14 cellular contexts compared by ENCODE assay signal in genomic region chr17:4942760-4943508, GRCh38. TPM values are rescaled to one million over a fixed set of nuclear protein-coding genes. Genes with fewer than 3 reads are reported as not detected.
DNase-seq lines count a peak whose midpoint lies in the region; ATAC-seq and TF ChIP-seq lines count a peak whose summit lies in the region.
"Had no signal": no experiment of that assay in that cellular context is flagged by ENCODE, and none has a peak within 500 bp of the region (broad histone marks: within the 10 kb centered on the region; RNA-seq: fewer than 3 reads in every experiment).

No MANE protein-coding gene starts in this region.

- no peak overlapping the region for H2AFZ ChIP-seq in SU-DHL-6 (ENCODE audit: low read depth, low read length, severe bottlenecking)

- peak overlapping the region; percentile 67 for H3K27ac Mint-ChIP-seq in activated CD4-positive, alpha-beta T cell treated with anti-CD3 and anti-CD28 coated beads, Interleukin-2, amount 10 ng/mL, durations not matched to agents 7 days and 5 days
- H3K27ac Mint-ChIP-seq in stimulated activated effector memory CD8-positive, alpha-beta T cell treated with anti-CD3 and anti-CD28 coated beads, Interleukin-12 subunit alpha, Interleukin-12 subunit beta, amount 100 ng/mL, for 72 hours, result peak overlapping the region; percentile 99

- no peaks in the 10 kb centered on the region for H3K9me2 ChIP-seq in SU-DHL-6 (replicated peaks; ENCODE audit: insufficient read depth, low read length)

- no peak for DNase-seq in activated CD4-positive, alpha-beta T cell treated with anti-CD3 and anti-CD28 coated beads, Interleukin-2, amount 10 ng/mL, durations not matched to agents 7 days and 5 days
- DNase-seq in activated CD4-positive, alpha-beta T cell treated with anti-CD3 and anti-CD28 coated beads, Interleukin-2, amount 50 U/mL, for 4 hours, result no peak
- DNase-seq in epithelial cell of prostate (ENCODE audit: low read depth, low spot score) (no peak), SHP77 (lab: John Stamatoyannopoulos, UW) (no peak), left lobe of liver (ENCODE audit: low spot score) (no peak), SKM-1 treated with dmso at 0.1 percent for 144 hours (lab: John Stamatoyannopoulos, UW; ENCODE audit: unreplicated experiment) (no peak)
- no peak for DNase-seq in stimulated activated effector memory CD8-positive, alpha-beta T cell treated with anti-CD3 and anti-CD28 coated beads, Interleukin-12 subunit alpha, Interleukin-12 subunit beta, amount 100 ng/mL, for 72 hours (ENCODE audit: low spot score in 2 of 2)
- DNase-seq: NCI-H187 treated with DMSO at 0.1 percent for 48 hours, Peyer's patch had no signal

- peak overlapping the region; percentile 97 for H3K4me2 ChIP-seq in SU-DHL-6 (ENCODE audit: low read depth, low read length, poor library complexity, severe bottlenecking)

- H3K79me2 ChIP-seq in SU-DHL-6 (ENCODE audit: insufficient read depth, low read length), result peaks cover 75% of the 10 kb centered on the region

- no peaks in the 10 kb centered on the region for H3K27me3 Mint-ChIP-seq in activated CD4-positive, alpha-beta T cell treated with anti-CD3 and anti-CD28 coated beads, Interleukin-2, amount 10 ng/mL, durations not matched to agents 7 days and 5 days

- H3K4me3 Mint-ChIP-seq in activated CD4-positive, alpha-beta T cell treated with anti-CD3 and anti-CD28 coated beads, Interleukin-2, amount 10 ng/mL, durations not matched to agents 7 days and 5 days, result peak overlapping the region; percentile 92
- peak overlapping the region; percentile 93 for H3K4me3 Mint-ChIP-seq in stimulated activated effector memory CD8-positive, alpha-beta T cell treated with anti-CD3 and anti-CD28 coated beads, Interleukin-12 subunit alpha, Interleukin-12 subunit beta, amount 100 ng/mL, for 72 hours

- no peaks in the 10 kb centered on the region for H3K9me3 Mint-ChIP-seq in activated CD4-positive, alpha-beta T cell treated with anti-CD3 and anti-CD28 coated beads, Interleukin-2, amount 10 ng/mL, durations not matched to agents 7 days and 5 days
- H3K9me3 Mint-ChIP-seq in stimulated activated effector memory CD8-positive, alpha-beta T cell treated with anti-CD3 and anti-CD28 coated beads, Interleukin-12 subunit alpha, Interleukin-12 subunit beta, amount 100 ng/mL, for 72 hours, result no peaks in the 10 kb centered on the region

- H3K27ac ChIP-seq in SU-DHL-6 (ENCODE audit: low read depth, low read length), result peak overlapping the region; percentile 88; the same call in 1 of the 2 replicates
- H3K27ac ChIP-seq in epithelial cell of prostate, result peak overlapping the region; percentile 99

- H3F3A ChIP-seq in SU-DHL-6 (ENCODE audit: insufficient read depth), result peaks cover 63% of the 10 kb centered on the region

- peaks cover 51% of the 10 kb centered on the region for H3K4me1 Mint-ChIP-seq in activated CD4-positive, alpha-beta T cell treated with anti-CD3 and anti-CD28 coated beads, Interleukin-2, amount 10 ng/mL, durations not matched to agents 7 days and 5 days
- peaks cover 70% of the 10 kb centered on the region for H3K4me1 Mint-ChIP-seq in stimulated activated effector memory CD8-positive, alpha-beta T cell treated with anti-CD3 and anti-CD28 coated beads, Interleukin-12 subunit alpha, Interleukin-12 subunit beta, amount 100 ng/mL, for 72 hours

- ATAC-seq in stimulated activated effector memory CD8-positive, alpha-beta T cell treated with anti-CD3 and anti-CD28 coated beads, Interleukin-12 subunit alpha, Interleukin-12 subunit beta, amount 100 ng/mL, for 72 hours, result no peak
- no peak for ATAC-seq in left lobe of liver
- ATAC-seq: activated CD4-positive, CD25-positive, alpha-beta regulatory T cell treated with anti-CD3 and anti-CD28 coated beads, Interleukin-2, amount 50 U/mL, for 24 hours had no signal

- peaks cover 3% of the 10 kb centered on the region; the same call in 1 of the 2 replicates for H4K20me1 ChIP-seq in SU-DHL-6 (ENCODE audit: low read depth, low read length)

- no peaks in the 10 kb centered on the region for H3K9me3 ChIP-seq in SU-DHL-6 (ENCODE audit: insufficient read depth, low read length)
- H3K9me3 ChIP-seq: ascending aorta, Peyer's patch had no signal

- H3K27me3 ChIP-seq in SU-DHL-6 (ENCODE audit: low read length), result no peaks in the 10 kb centered on the region
- H3K27me3 ChIP-seq: ascending aorta, Peyer's patch had no signal

- no peak overlapping the region for H3K4me3 ChIP-seq in SU-DHL-6 (ENCODE audit: insufficient read depth, low read length, poor library complexity, severe bottlenecking)
- H3K4me3 ChIP-seq: ascending aorta had no signal

- TF ChIP-seq CTCF in SU-DHL-6 (IDR thresholded peaks at IDR 0.05; ENCODE audit: insufficient read depth, low read length, poor library complexity, severe bottlenecking), result no peak

- peaks cover 11% of the 10 kb centered on the region; the same call in 1 of the 2 replicates for H3K36me3 ChIP-seq in SU-DHL-6 (ENCODE audit: low read length)

- H3K36me3 Mint-ChIP-seq in activated CD4-positive, alpha-beta T cell treated with anti-CD3 and anti-CD28 coated beads, Interleukin-2, amount 10 ng/mL, durations not matched to agents 7 days and 5 days (ENCODE audit: low read depth), result peaks cover 83% of the 10 kb centered on the region
- H3K36me3 Mint-ChIP-seq in stimulated activated effector memory CD8-positive, alpha-beta T cell treated with anti-CD3 and anti-CD28 coated beads, Interleukin-12 subunit alpha, Interleukin-12 subunit beta, amount 100 ng/mL, for 72 hours, result peaks cover 91% of the 10 kb centered on the region

- CTCF ChIA-PET in activated CD4-positive, alpha-beta T cell treated with anti-CD3 and anti-CD28 coated beads, Interleukin-2, amount 10 ng/mL, durations not matched to agents 7 days and 5 days (lab: Charles Lee), result no interaction called here

- H3K9ac ChIP-seq in SU-DHL-6 (ENCODE audit: low read length), result no peak overlapping the region

- POLR2A ChIA-PET in activated CD4-positive, alpha-beta T cell treated with anti-CD3 and anti-CD28 coated beads, Interleukin-2, amount 10 ng/mL, durations not matched to agents 7 days and 5 days (lab: Charles Lee), result no interaction called here

RNA-seq across cellular contexts. Expression of gene RNF167, which starts 2.9 kb away (rescaled TPM):
- 100 to 1,000 TPM; 254 to 273 TPM for total RNA-seq in activated CD4-positive, alpha-beta T cell treated with anti-CD3 and anti-CD28 coated beads, Interleukin-2, amount 10 ng/mL, durations not matched to agents 7 days and 5 days
- total RNA-seq in left lobe of liver, result 78.9 TPM

RNA-seq across cellular contexts. Expression of gene SLC25A11, which starts 3.1 kb away (rescaled TPM):
- 10 to 100 TPM; 73.0 to 75.3 TPM for total RNA-seq in activated CD4-positive, alpha-beta T cell treated with anti-CD3 and anti-CD28 coated beads, Interleukin-2, amount 10 ng/mL, durations not matched to agents 7 days and 5 days
- total RNA-seq in left lobe of liver, result 44.7 TPM

RNA-seq across cellular contexts. Expression of gene PFN1, which starts 5.4 kb away (rescaled TPM):
- total RNA-seq in activated CD4-positive, alpha-beta T cell treated with anti-CD3 and anti-CD28 coated beads, Interleukin-2, amount 10 ng/mL, durations not matched to agents 7 days and 5 days, result 1,000 to 10,000 TPM; 2,428 to 2,438 TPM
- 254 TPM for total RNA-seq in left lobe of liver

RNA-seq across cellular contexts. Expression of gene ENO3, which starts 8.0 kb away (rescaled TPM):
- total RNA-seq in activated CD4-positive, alpha-beta T cell treated with anti-CD3 and anti-CD28 coated beads, Interleukin-2, amount 10 ng/mL, durations not matched to agents 7 days and 5 days, result 10 to 100 TPM; 44.9 to 54.8 TPM
- 52.7 TPM for total RNA-seq in left lobe of liver
- total RNA-seq: ascending aorta had no signal

RNA-seq across cellular contexts. Expression of gene GP1BA, which starts 10.9 kb away (rescaled TPM):
- not detected for total RNA-seq in activated CD4-positive, alpha-beta T cell treated with anti-CD3 and anti-CD28 coated beads, Interleukin-2, amount 10 ng/mL, durations not matched to agents 7 days and 5 days
- not detected for total RNA-seq in left lobe of liver
- total RNA-seq: ascending aorta, HT1080, Peyer's patch, pulmonary artery endothelial cell had no signal
